Comparison of ENCODE assay signal across 23 cellular contexts in the genomic region with DNA sequence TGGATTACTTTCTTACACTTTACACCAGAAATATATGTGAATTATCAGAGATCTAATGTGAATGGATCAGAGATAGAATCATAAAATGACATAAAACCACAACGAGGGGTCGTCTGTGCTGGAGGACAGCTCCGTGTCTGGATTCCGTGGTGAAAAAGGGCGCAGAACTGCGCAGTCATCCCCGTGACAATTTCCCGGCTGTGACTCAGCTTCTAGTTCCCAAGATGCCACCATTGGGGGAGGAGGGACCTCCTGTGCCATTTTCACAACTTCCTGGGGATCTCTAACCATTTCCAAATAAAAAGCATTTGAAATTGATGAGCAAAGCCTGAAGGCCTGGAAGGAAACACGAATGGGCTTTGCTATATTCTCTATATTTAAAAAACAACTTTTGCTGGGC.
"Had no signal": no experiment of that assay in that cellular context is flagged by ENCODE, and none has a peak within 500 bp of the region (broad histone marks: within the 10 kb centered on the region; RNA-seq: fewer than 3 reads in every experiment).

No MANE protein-coding gene starts in this region.

- ATAC-seq: effector memory CD8-positive, alpha-beta T cell; heart right ventricle; left lung; naive thymus-derived CD4-positive, alpha-beta T cell; pancreas; right lobe of liver; stimulated activated effector memory CD8-positive, alpha-beta T cell treated with anti-CD3 and anti-CD28 coated beads, Interleukin-12 subunit alpha, Interleukin-12 subunit beta, amount 100 ng/mL, for 72 hours had no signal

- H3K27ac ChIP-seq: esophagus squamous epithelium, heart right ventricle, left lung, pancreas, right lobe of liver, stomach, tibial artery had no signal

- H3K36me3 Mint-ChIP-seq: naive thymus-derived CD4-positive, alpha-beta T cell; stimulated activated effector memory CD8-positive, alpha-beta T cell treated with anti-CD3 and anti-CD28 coated beads, Interleukin-12 subunit alpha, Interleukin-12 subunit beta, amount 100 ng/mL, for 72 hours; type B pancreatic cell had no signal

- H3K4me3 Mint-ChIP-seq: effector memory CD8-positive, alpha-beta T cell; naive thymus-derived CD4-positive, alpha-beta T cell; nephron; stimulated activated effector memory CD8-positive, alpha-beta T cell treated with anti-CD3 and anti-CD28 coated beads, Interleukin-12 subunit alpha, Interleukin-12 subunit beta, amount 100 ng/mL, for 72 hours; type B pancreatic cell had no signal

- H3K27ac Mint-ChIP-seq: effector memory CD8-positive, alpha-beta T cell; naive thymus-derived CD4-positive, alpha-beta T cell; stimulated activated effector memory CD8-positive, alpha-beta T cell treated with anti-CD3 and anti-CD28 coated beads, Interleukin-12 subunit alpha, Interleukin-12 subunit beta, amount 100 ng/mL, for 72 hours; type B pancreatic cell had no signal

- DNase-seq: cortex of kidney; effector memory CD8-positive, alpha-beta T cell; erythroblast; esophagus squamous epithelium; foreskin melanocyte; glutamatergic neuron; heart right ventricle; hippocampal formation; mesenchymal stem cell; midbrain; naive thymus-derived CD4-positive, alpha-beta T cell; occipital lobe; pancreas; right lobe of liver; stimulated activated CD4-positive, alpha-beta T cell treated with anti-CD3 and anti-CD28 coated beads, Interleukin-2, amount 100 ng/mL, for 24 hours; stimulated activated CD4-positive, alpha-beta T cell treated with anti-CD3 and anti-CD28 coated beads, Interleukin-4, amount 100 ng/mL, for 24 hours; stimulated activated naive CD4-positive, alpha-beta T cell treated with Interleukin-2 at 50 U/mL for 16 hours; stomach; tibial artery had no signal

- H3K4me3 ChIP-seq: esophagus squamous epithelium, heart right ventricle, left lung, pancreas, right lobe of liver, stomach, tibial artery had no signal

- H3K36me3 ChIP-seq: esophagus squamous epithelium, heart right ventricle, left lung, pancreas, right lobe of liver, stomach, tibial artery had no signal

- H3K9me3 ChIP-seq: esophagus squamous epithelium, heart right ventricle, left lung, pancreas, right lobe of liver, stomach, tibial artery had no signal

- H3K9me3 Mint-ChIP-seq: effector memory CD8-positive, alpha-beta T cell; naive thymus-derived CD4-positive, alpha-beta T cell; nephron; stimulated activated effector memory CD8-positive, alpha-beta T cell treated with anti-CD3 and anti-CD28 coated beads, Interleukin-12 subunit alpha, Interleukin-12 subunit beta, amount 100 ng/mL, for 72 hours; type B pancreatic cell had no signal

- H3K4me1 ChIP-seq: left lung, pancreas, right lobe of liver had no signal

- H3K27me3 ChIP-seq: pancreas, right lobe of liver, tibial artery had no signal
